In the genomic region with DNA sequence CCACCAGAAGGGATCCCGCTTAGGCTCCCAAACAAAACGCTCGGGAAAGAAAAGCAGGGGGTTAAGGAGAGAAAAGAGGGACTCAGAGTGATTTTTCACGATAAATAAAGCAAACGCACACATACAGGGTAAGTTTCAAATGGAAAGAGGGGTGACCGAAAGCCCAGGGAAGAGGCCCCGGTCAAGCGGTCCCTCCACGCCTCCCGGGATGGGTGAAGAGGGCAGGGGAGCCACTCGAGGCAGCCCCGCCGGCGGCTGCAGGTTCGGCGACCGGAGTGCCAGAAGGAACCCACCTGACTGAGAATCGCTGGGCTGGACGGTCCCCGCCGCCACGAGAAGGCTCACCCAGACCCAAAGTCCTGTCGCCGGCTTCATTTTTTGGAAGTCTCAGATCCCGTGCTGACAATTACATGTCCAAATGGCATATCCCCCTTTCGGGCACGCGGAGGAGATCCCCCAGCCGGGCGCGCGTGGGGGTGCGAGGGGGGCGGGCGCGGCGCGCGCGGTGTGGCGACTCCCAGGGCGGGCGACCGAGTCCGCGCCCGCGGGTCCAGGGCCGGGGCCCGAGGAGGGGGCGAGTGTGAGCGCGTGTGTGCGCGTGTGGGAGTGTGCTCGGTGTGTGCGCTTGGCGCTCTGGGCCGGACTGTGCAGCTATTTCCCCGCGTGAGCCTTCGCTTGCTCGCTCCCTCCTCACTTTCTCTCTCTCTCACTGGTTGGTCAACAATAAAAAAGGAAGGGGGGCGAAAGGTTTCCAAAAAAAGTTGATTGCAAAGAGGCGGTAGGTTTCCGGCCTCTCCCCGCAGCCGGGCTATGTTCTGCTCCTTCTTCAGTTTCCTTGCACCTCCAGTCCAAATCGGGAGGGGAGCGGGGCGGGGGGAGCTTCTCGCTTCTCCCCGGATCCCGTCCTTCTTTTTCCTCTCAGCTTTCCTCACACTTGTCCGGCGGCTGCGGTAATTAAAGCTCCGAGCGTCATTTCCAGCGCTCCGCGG, we compare ENCODE assay signal across 8 cellular contexts. TPM values are rescaled to one million over a fixed set of nuclear protein-coding genes. Genes with fewer than 3 reads are reported as not detected.
A peak's percentile ranks its signal among the peaks of the same experiment; 100 is the strongest.
DNase-seq lines count a peak whose midpoint lies in the region; ATAC-seq, FAIRE-seq and TF ChIP-seq lines count a peak whose summit lies in the region.

A gene (minus strand): TSS at position 647 of the 989 bp plus-strand sequence. CDS start 272 bp downstream, at position 375.

- ATAC-seq in HG02588 (IDR thresholded peaks at IDR 0.05; ENCODE audit: unreplicated experiment) = no peak

- H3K9me3 ChIP-seq in neutrophil = no peaks in the 10 kb centered on the region

- peaks cover 91% of the 10 kb centered on the region for H3K27me3 ChIP-seq in neutrophil

- no peak for FAIRE-seq in frontal cortex (lab: Jason Lieb, UNC)
- no peak for FAIRE-seq in GM19239 (lab: Jason Lieb, UNC)

- H3K4me3 ChIP-seq in neutrophil (ENCODE audit: low read depth in 1 of 2, low read length in 1 of 2) = peak within 1 kb of the TSS; percentile 22 to 29

- H3K36me3 ChIP-seq in neutrophil = no peaks in the 10 kb centered on the region

- peak; percentile 47 for DNase-seq in NCI-H82 (lab: John Stamatoyannopoulos, UW)
- DNase-seq in NCI-H82 treated with DMSO at 0.1 percent for 48 hours (lab: John Stamatoyannopoulos, UW; ENCODE audit: unreplicated experiment) = no peak
- peak; percentile 37 for DNase-seq in SKM-1 treated with dmso at 0.1 percent for 144 hours (lab: John Stamatoyannopoulos, UW; ENCODE audit: unreplicated experiment)
- peak; percentile 16 to 31 for DNase-seq in frontal cortex (ENCODE audit: low spot score in 2 of 2)
- DNase-seq in effector CD8-positive, alpha-beta T cell (lab: John Stamatoyannopoulos, UW) = no peak
- no peak for DNase-seq in GM19239 (ENCODE audit: insufficient read length, low spot score)

- TF ChIP-seq CTCF in neutrophil (IDR thresholded peaks at IDR 0.05) = no peak

- no peak within 1 kb of the TSS for H3K27ac ChIP-seq in neutrophil

- H3K4me1 ChIP-seq in neutrophil (ENCODE audit: control insufficient read depth in 1 of 2, insufficient read depth in 1 of 2, low read depth in 1 of 2, low read length in 1 of 2) = no peaks in the 10 kb centered on the region

RNA-seq across cellular contexts. Expression of the gene that starts here (rescaled TPM):
- total RNA-seq in frontal cortex = 75.0 TPM

Comparison
In these comparisons a context has a peak if more than half of its experiments do, and no peak if none do; other contexts are left out.
1. DNase-seq: peak in NCI-H82 (single experiment), SKM-1 treated with dmso at 0.1 percent for 144 hours (single experiment) and frontal cortex (2 of 2); none in NCI-H82 treated with DMSO at 0.1 percent for 48 hours (single experiment), effector CD8-positive, alpha-beta T cell (single experiment) and GM19239 (single experiment).